In genomic region chr13:27535546-27535945, GRCh38 we compare ENCODE assay signal across 21 cellular contexts.
A peak's percentile ranks its signal among the peaks of the same experiment; 100 is the strongest.
DNase-seq lines count a peak whose midpoint lies in the region; ATAC-seq, FAIRE-seq and TF ChIP-seq lines count a peak whose summit lies in the region.
"Had no signal": no experiment of that assay in that cellular context is flagged by ENCODE, and none has a peak within 500 bp of the region (broad histone marks: within the 10 kb centered on the region; RNA-seq: fewer than 3 reads in every experiment).

No MANE protein-coding gene starts in this region.

- no peak overlapping the region for H3K27ac Mint-ChIP-seq in activated CD4-positive, alpha-beta T cell treated with anti-CD3 and anti-CD28 coated beads for 36 hours
- H3K27ac Mint-ChIP-seq: CD4-positive, alpha-beta T cell had no signal

- CTCF ChIA-PET in activated CD4-positive, alpha-beta T cell treated with anti-CD3 and anti-CD28 coated beads for 36 hours (lab: Charles Lee), result interaction anchor here (0.8 to 4.7 kb wide), 2 partner anchors 80 to 291 kb away, joined by 3 to 42 read pairs; no protein-coding TSS in a partner anchor

- intact Hi-C loops in activated CD4-positive, alpha-beta T cell treated with anti-CD3 and anti-CD28 coated beads for 36 hours (cut with DNase I, micrococcal nuclease), result loop anchor here (2.0 to 10.0 kb wide), 2 partner anchors 289 to 449 kb away; partner anchors contain the start of gene URAD (in 1 of the 2)

- no peak for TF ChIP-seq POLR2A in H54 (IDR thresholded peaks at IDR 0.05; ENCODE audit: low read depth, low read length)

- peaks cover 6% of the 10 kb centered on the region for H3K27me3 Mint-ChIP-seq in activated CD4-positive, alpha-beta T cell treated with anti-CD3 and anti-CD28 coated beads for 36 hours

- H3K9me3 Mint-ChIP-seq in activated CD4-positive, alpha-beta T cell treated with anti-CD3 and anti-CD28 coated beads for 36 hours (ENCODE audit: low read depth), result no peaks in the 10 kb centered on the region
- H3K9me3 Mint-ChIP-seq: CD4-positive, alpha-beta T cell had no signal

- TF ChIP-seq CTCF in retinal pigment epithelial cell (conservative IDR thresholded peaks at IDR 0.05; ENCODE audit: low read depth, low read length), result peak; percentile 42

- no peak overlapping the region for H3K4me3 Mint-ChIP-seq in activated CD4-positive, alpha-beta T cell treated with anti-CD3 and anti-CD28 coated beads for 36 hours
- H3K4me3 Mint-ChIP-seq: CD4-positive, alpha-beta T cell had no signal

- POLR2A ChIA-PET in activated CD4-positive, alpha-beta T cell treated with anti-CD3 and anti-CD28 coated beads for 36 hours (lab: Charles Lee), result no interaction called here

- DNase-seq in activated CD4-positive, alpha-beta T cell treated with anti-CD3 and anti-CD28 coated beads for 36 hours, result peak; percentile 9
- DNase-seq in activated CD4-positive, alpha-beta T cell treated with anti-CD3 and anti-CD28 coated beads, Interleukin-2, amount 50 U/mL, for 4 hours, result no peak
- DNase-seq in HT1080 (ENCODE audit: low read depth), result peak; percentile 20
- peak; percentile 32 for DNase-seq in amniotic epithelial cell (ENCODE audit: low read depth)
- DNase-seq in retinal pigment epithelial cell (ENCODE audit: low read depth), result no peak
- no peak for DNase-seq in MV-4-11 (lab: John Stamatoyannopoulos, UW)
- DNase-seq in H54 (ENCODE audit: insufficient read length, low spot score), result no peak
- DNase-seq in NCI-H1417 (lab: John Stamatoyannopoulos, UW), result no peak
- DNase-seq: CD4-positive, alpha-beta T cell; DMS153; GF-D8; GM23248; HCEC 1CT; NCI-H1105; NCI-H2081 treated with DMSO at 0.1 percent for 48 hours; NCI-H2171 treated with DMSO at 0.1 percent for 48 hours; NCI-H524 treated with DMSO at 0.1 percent for 48 hours; Right ventricle myocardium superior had no signal

- no peak for FAIRE-seq in H54 (lab: Jason Lieb, UNC)
- FAIRE-seq: A204.1, GM12878 had no signal

- no peaks in the 10 kb centered on the region for H3K36me3 Mint-ChIP-seq in activated CD4-positive, alpha-beta T cell treated with anti-CD3 and anti-CD28 coated beads for 36 hours (ENCODE audit: low read depth)

- H3K4me1 Mint-ChIP-seq in activated CD4-positive, alpha-beta T cell treated with anti-CD3 and anti-CD28 coated beads for 36 hours, result peaks cover 4% of the 10 kb centered on the region

- ATAC-seq in activated CD4-positive, alpha-beta T cell treated with anti-CD3 and anti-CD28 coated beads for 36 hours, result no peak
- ATAC-seq: GM12878 had no signal

- no peak overlapping the region for H3K4me3 ChIP-seq in retinal pigment epithelial cell (ENCODE audit: low read length)
- H3K4me3 ChIP-seq: BLaER1, GM12878, GM23248 had no signal

Comparison
In these comparisons a context has a peak if more than half of its experiments do, and no peak if none do; other contexts are left out.
1. DNase-seq: peak in activated CD4-positive, alpha-beta T cell treated with anti-CD3 and anti-CD28 coated beads for 36 hours (single experiment), HT1080 (single experiment) and amniotic epithelial cell (single experiment); none in activated CD4-positive, alpha-beta T cell treated with anti-CD3 and anti-CD28 coated beads, Interleukin-2, amount 50 U/mL, for 4 hours (0 of 2), retinal pigment epithelial cell (single experiment), MV-4-11 (single experiment), H54 (single experiment) and NCI-H1417 (0 of 3).